In genomic region chr2:39779926-39780325, GRCh38 we compare ENCODE assay signal across 1 cellular context.
TF ChIP-seq lines count a peak whose summit lies in the region.

No MANE protein-coding gene starts in this region.

TF ChIP-seq in HCT116, 20 proteins besides CTCF, POLR2A, EP300 and RAD21 (continued from another document):
- TF ChIP-seq SIN3A (IDR thresholded peaks at IDR 0.05; ENCODE audit: low read depth) (no peak), FOSL1 (IDR thresholded peaks at IDR 0.05; ENCODE audit: low read depth) (no peak), JUND (IDR thresholded peaks at IDR 0.05) (no peak), MAX (IDR thresholded peaks at IDR 0.05) (no peak), YY1 (IDR thresholded peaks at IDR 0.05; ENCODE audit: extremely low read depth, insufficient replicate concordance, low read depth, low read length) (no peak)
TF ChIP-seq in HCT116: peak in this region for 0.
